8 cellular contexts compared by ENCODE assay signal in genomic region chr5:149959406-149960236, GRCh38. TPM values are rescaled to one million over a fixed set of nuclear protein-coding genes. Genes with fewer than 3 reads are reported as not detected.
DNase-seq lines count a peak whose midpoint lies in the region; ATAC-seq and TF ChIP-seq lines count a peak whose summit lies in the region.

No MANE protein-coding gene starts in this region.

- peaks cover 24% of the 10 kb centered on the region for H3K4me1 ChIP-seq in mucosa of descending colon (ENCODE audit: low read depth)

- peaks cover 5% of the 10 kb centered on the region for H3K36me3 Mint-ChIP-seq in activated CD4-positive, alpha-beta T cell treated with anti-CD3 and anti-CD28 coated beads, Interleukin-2, amount 10 ng/mL, durations not matched to agents 7 days and 5 days (ENCODE audit: low read depth)
- H3K36me3 Mint-ChIP-seq in effector memory CD8-positive, alpha-beta T cell (ENCODE audit: insufficient read depth) = peaks cover 3% of the 10 kb centered on the region
- H3K36me3 Mint-ChIP-seq in stimulated activated effector memory CD8-positive, alpha-beta T cell treated with anti-CD3 and anti-CD28 coated beads, Interleukin-12 subunit alpha, Interleukin-12 subunit beta, amount 100 ng/mL, for 72 hours = peaks cover 10% of the 10 kb centered on the region

- intact Hi-C loops in mucosa of descending colon (cut with DNase I, micrococcal nuclease) = loop anchor here in 1 of 2 donors (5.0 kb wide), 1 partner anchor 107 kb away; no protein-coding TSS in a partner anchor

- H3K9me3 ChIP-seq in mucosa of descending colon = no peaks in the 10 kb centered on the region

- no peaks in the 10 kb centered on the region for H3K36me3 ChIP-seq in mucosa of descending colon (ENCODE audit: low read depth)

- POLR2A ChIA-PET in activated CD4-positive, alpha-beta T cell treated with anti-CD3 and anti-CD28 coated beads, Interleukin-2, amount 10 ng/mL, durations not matched to agents 7 days and 5 days (lab: Charles Lee) = interaction anchor here (0.6 kb wide), 1 partner anchor 1122 kb away, joined by 4 read pairs; the partner anchor contains the start of gene TNIP1

- H3K27me3 Mint-ChIP-seq in activated CD4-positive, alpha-beta T cell treated with anti-CD3 and anti-CD28 coated beads, Interleukin-2, amount 10 ng/mL, durations not matched to agents 7 days and 5 days = no peaks in the 10 kb centered on the region
- H3K27me3 Mint-ChIP-seq in effector memory CD8-positive, alpha-beta T cell = no peaks in the 10 kb centered on the region

- H3K4me3 ChIP-seq in NB4 (ENCODE audit: low read depth, low read length) (peak overlapping the region; percentile 59), mucosa of descending colon (no peak overlapping the region)

- H3K4me1 Mint-ChIP-seq in activated CD4-positive, alpha-beta T cell treated with anti-CD3 and anti-CD28 coated beads, Interleukin-2, amount 10 ng/mL, durations not matched to agents 7 days and 5 days = peaks cover 32% of the 10 kb centered on the region
- H3K4me1 Mint-ChIP-seq in effector memory CD8-positive, alpha-beta T cell (ENCODE audit: low read depth in 2 of 2) = peaks cover 25 to 28% of the 10 kb centered on the region in 2 donors
- H3K4me1 Mint-ChIP-seq in stimulated activated effector memory CD8-positive, alpha-beta T cell treated with anti-CD3 and anti-CD28 coated beads, Interleukin-12 subunit alpha, Interleukin-12 subunit beta, amount 100 ng/mL, for 72 hours = peaks cover 39% of the 10 kb centered on the region

- peak overlapping the region; percentile 96 for H3K27ac Mint-ChIP-seq in activated CD4-positive, alpha-beta T cell treated with anti-CD3 and anti-CD28 coated beads, Interleukin-2, amount 10 ng/mL, durations not matched to agents 7 days and 5 days
- peak overlapping the region; percentile 93 to 94 for H3K27ac Mint-ChIP-seq in effector memory CD8-positive, alpha-beta T cell
- peak overlapping the region; percentile 97 for H3K27ac Mint-ChIP-seq in stimulated activated effector memory CD8-positive, alpha-beta T cell treated with anti-CD3 and anti-CD28 coated beads, Interleukin-12 subunit alpha, Interleukin-12 subunit beta, amount 100 ng/mL, for 72 hours

- CTCF ChIA-PET in activated CD4-positive, alpha-beta T cell treated with anti-CD3 and anti-CD28 coated beads, Interleukin-2, amount 10 ng/mL, durations not matched to agents 7 days and 5 days (lab: Charles Lee) = interaction anchor here (0.5 to 2.3 kb wide), 15 partner anchors 11 to 399 kb away, joined by 3 to 6 read pairs (median 3); no protein-coding TSS in a partner anchor

- DNase-seq in NCI-H524 (lab: John Stamatoyannopoulos, UW) (peak; percentile 23 to 49), NCI-H524 treated with DMSO at 0.1 percent for 48 hours (lab: John Stamatoyannopoulos, UW) (no peak), NB4 (ENCODE audit: low read depth) (peak; percentile 82), mucosa of descending colon (peak in 1 of 3 donors; percentile 50)
- peak; percentile 49 for DNase-seq in activated CD4-positive, alpha-beta T cell treated with anti-CD3 and anti-CD28 coated beads, Interleukin-2, amount 10 ng/mL, durations not matched to agents 7 days and 5 days
- peak; percentile 5 to 14 (median 6) for DNase-seq in effector memory CD8-positive, alpha-beta T cell
- peak; percentile 18 to 70 for DNase-seq in stimulated activated effector memory CD8-positive, alpha-beta T cell treated with anti-CD3 and anti-CD28 coated beads, Interleukin-12 subunit alpha, Interleukin-12 subunit beta, amount 100 ng/mL, for 72 hours (ENCODE audit: low spot score in 2 of 2)

- no peak for TF ChIP-seq POLR2A in NB4 (IDR thresholded peaks at IDR 0.05; ENCODE audit: extremely low read depth, insufficient read length)

- ATAC-seq in effector memory CD8-positive, alpha-beta T cell (replicated peaks) = peak; percentile 1
- ATAC-seq in mucosa of descending colon = peak; percentile 1
- ATAC-seq in stimulated activated effector memory CD8-positive, alpha-beta T cell treated with anti-CD3 and anti-CD28 coated beads, Interleukin-12 subunit alpha, Interleukin-12 subunit beta, amount 100 ng/mL, for 72 hours = peak; percentile 48
- no peak for ATAC-seq in HG03175 (IDR thresholded peaks at IDR 0.05; ENCODE audit: unreplicated experiment)

- peak; percentile 44 for TF ChIP-seq CTCF in NB4 (IDR thresholded peaks at IDR 0.05; ENCODE audit: low read depth, low read length)
- no peak for TF ChIP-seq CTCF in mucosa of descending colon (IDR thresholded peaks at IDR 0.05)

- H3K4me3 Mint-ChIP-seq in activated CD4-positive, alpha-beta T cell treated with anti-CD3 and anti-CD28 coated beads, Interleukin-2, amount 10 ng/mL, durations not matched to agents 7 days and 5 days = peak overlapping the region; percentile 83
- peak overlapping the region; percentile 90 to 91 for H3K4me3 Mint-ChIP-seq in effector memory CD8-positive, alpha-beta T cell
- peak overlapping the region; percentile 78 for H3K4me3 Mint-ChIP-seq in stimulated activated effector memory CD8-positive, alpha-beta T cell treated with anti-CD3 and anti-CD28 coated beads, Interleukin-12 subunit alpha, Interleukin-12 subunit beta, amount 100 ng/mL, for 72 hours

- H3K9me3 Mint-ChIP-seq in activated CD4-positive, alpha-beta T cell treated with anti-CD3 and anti-CD28 coated beads, Interleukin-2, amount 10 ng/mL, durations not matched to agents 7 days and 5 days = peaks cover 3% of the 10 kb centered on the region
- no peaks in the 10 kb centered on the region for H3K9me3 Mint-ChIP-seq in effector memory CD8-positive, alpha-beta T cell
- H3K9me3 Mint-ChIP-seq in stimulated activated effector memory CD8-positive, alpha-beta T cell treated with anti-CD3 and anti-CD28 coated beads, Interleukin-12 subunit alpha, Interleukin-12 subunit beta, amount 100 ng/mL, for 72 hours = no peaks in the 10 kb centered on the region

RNA-seq across cellular contexts. Expression of gene SLC26A2, which starts 0.9 kb away (rescaled TPM):
- total RNA-seq in activated CD4-positive, alpha-beta T cell treated with anti-CD3 and anti-CD28 coated beads, Interleukin-2, amount 10 ng/mL, durations not matched to agents 7 days and 5 days = 1 to 10 TPM; 8.8 to 9.3 TPM
- 1,000 to 10,000 TPM in 1 of 3 donors, 100 to 1,000 TPM in 2; 562 to 1,399 (median 853) TPM for total RNA-seq in mucosa of descending colon

RNA-seq across cellular contexts. Expression of gene PDE6A, which starts 15.0 kb away (rescaled TPM):
- total RNA-seq in activated CD4-positive, alpha-beta T cell treated with anti-CD3 and anti-CD28 coated beads, Interleukin-2, amount 10 ng/mL, durations not matched to agents 7 days and 5 days = not detected
- 1 to 10 TPM; 1.6 to 7.3 (median 3.4) TPM for total RNA-seq in mucosa of descending colon

RNA-seq across cellular contexts. Expression of gene TIGD6, which starts 40.8 kb away (rescaled TPM):
- total RNA-seq in activated CD4-positive, alpha-beta T cell treated with anti-CD3 and anti-CD28 coated beads, Interleukin-2, amount 10 ng/mL, durations not matched to agents 7 days and 5 days = 1 to 10 TPM; 2.1 to 2.2 TPM
- 1 to 10 TPM; 3.0 to 4.3 (median 4.2) TPM for total RNA-seq in mucosa of descending colon

RNA-seq across cellular contexts. Expression of gene HMGXB3, which starts 40.9 kb away (rescaled TPM):
- total RNA-seq in activated CD4-positive, alpha-beta T cell treated with anti-CD3 and anti-CD28 coated beads, Interleukin-2, amount 10 ng/mL, durations not matched to agents 7 days and 5 days = 10 to 100 TPM; 29.4 to 31.7 TPM
- total RNA-seq in mucosa of descending colon = 10 to 100 TPM; 25.7 to 37.5 (median 31.2) TPM

Comparison
In these comparisons a context has a peak if more than half of its experiments do, and no peak if none do; other contexts are left out.
1. RNA of gene SLC26A2, which starts 0.9 kb away (total RNA-seq): 562 to 1,399 TPM in mucosa of descending colon; 8.8 to 9.3 TPM in activated CD4-positive, alpha-beta T cell treated with anti-CD3 and anti-CD28 coated beads, Interleukin-2, amount 10 ng/mL, durations not matched to agents 7 days and 5 days; every median in the first group is over 10 times any median in the second.
2. Peak in every context shown above with its lines, with median percentiles within 50 percentile points of each other: H3K27ac Mint-ChIP-seq and H3K4me3 Mint-ChIP-seq.